In genomic region chrX:74383611-74384010, GRCh38 we compare ENCODE assay signal across 9 cellular contexts. TPM values are rescaled to one million over a fixed set of nuclear protein-coding genes. Genes with fewer than 3 reads are reported as not detected.
A peak's percentile ranks its signal among the peaks of the same experiment; 100 is the strongest.
DNase-seq lines count a peak whose midpoint lies in the region; ATAC-seq and TF ChIP-seq lines count a peak whose summit lies in the region.
"Had no signal": no experiment of that assay in that cellular context is flagged by ENCODE, and none has a peak within 500 bp of the region (broad histone marks: within the 10 kb centered on the region; RNA-seq: fewer than 3 reads in every experiment).

No MANE protein-coding gene starts in this region.

- peak; percentile 68 for DNase-seq in ELR (ENCODE audit: low read depth)
- peak; percentile 50 for DNase-seq in RWPE1 (ENCODE audit: low spot score)
- peak; percentile 67 for DNase-seq in epithelial cell of esophagus (ENCODE audit: low read depth)
- peak; percentile 59 for DNase-seq in myocyte (ENCODE audit: low read depth)
- DNase-seq in NCI-H146 treated with DMSO at 0.1 percent for 48 hours (lab: John Stamatoyannopoulos, UW; ENCODE audit: unreplicated experiment) = no peak
- DNase-seq in T-helper 17 cell = no peak

- H3K4me1 Mint-ChIP-seq in T-helper 17 cell = no peaks in the 10 kb centered on the region

- ATAC-seq in HG03442 (IDR thresholded peaks at IDR 0.05; ENCODE audit: unreplicated experiment) = peak; percentile 55
- ATAC-seq in HG02970 (IDR thresholded peaks at IDR 0.05; ENCODE audit: low FRiP score, unreplicated experiment) = no peak
- no peak for ATAC-seq in T-helper 17 cell

- H3K27me3 Mint-ChIP-seq in T-helper 17 cell = peaks cover 5% of the 10 kb centered on the region

- CTCF ChIA-PET in RWPE1 (lab: Yijun Ruan, JAX) = no interaction called here

- no peak overlapping the region for H3K27ac ChIP-seq in RWPE1

- no peak overlapping the region for H3K4me3 Mint-ChIP-seq in T-helper 17 cell
- H3K4me3 Mint-ChIP-seq: T-helper 1 cell treated with Interleukin-12 subunit alpha and Interleukin-12 subunit beta and Interleukin-4 antibody, amounts not matched to agents 30 μg/mL and 1 μg/mL, for 36 hours had no signal

- H3K27ac Mint-ChIP-seq in T-helper 17 cell = no peak overlapping the region
- H3K27ac Mint-ChIP-seq: T-helper 1 cell treated with Interleukin-12 subunit alpha and Interleukin-12 subunit beta and Interleukin-4 antibody, amounts not matched to agents 30 μg/mL and 1 μg/mL, for 36 hours had no signal

- no peaks in the 10 kb centered on the region for H3K9me3 ChIP-seq in T-helper 17 cell (ENCODE audit: control insufficient read depth, low read length, poor library complexity, severe bottlenecking)

- TF ChIP-seq CTCF in RWPE1 (conservative IDR thresholded peaks at IDR 0.05; ENCODE audit: low read depth) (no peak), epithelial cell of esophagus (IDR thresholded peaks at IDR 0.05; ENCODE audit: insufficient read depth, low read depth, low read length, missing control alignments) (peak; percentile 69)

- no peaks in the 10 kb centered on the region for H3K36me3 Mint-ChIP-seq in T-helper 17 cell (ENCODE audit: low read depth)

- H3K4me3 ChIP-seq in epithelial cell of esophagus (ENCODE audit: low read length) = no peak overlapping the region

- POLR2A ChIA-PET in RWPE1 (lab: Yijun Ruan, JAX; ENCODE audit: low non-redundant PET) = no interaction called here

RNA-seq across cellular contexts. Expression of gene SLC16A2, which starts 37.7 kb away (rescaled TPM):
- total RNA-seq in myocyte = 25.8 and 26.0 TPM in 2 replicates
- 21.8 TPM for polyA plus RNA-seq in myocyte (2012)
- under 1 TPM; 0.10 to 0.12 TPM for total RNA-seq in T-helper 17 cell

Comparison
In these comparisons a context has a peak if more than half of its experiments do, and no peak if none do; other contexts are left out.
1. DNase-seq: peak in ELR (single experiment), RWPE1 (single experiment), epithelial cell of esophagus (single experiment) and myocyte (single experiment); none in NCI-H146 treated with DMSO at 0.1 percent for 48 hours (single experiment) and T-helper 17 cell (0 of 3).
2. RNA of gene SLC16A2, which starts 37.7 kb away (total RNA-seq): 25.8 to 26.0 TPM in myocyte; 0.10 to 0.12 TPM in T-helper 17 cell; every median in the first group is over 10 times any median in the second.